Comparison of ENCODE assay signal across 15 cellular contexts in the genomic region with DNA sequence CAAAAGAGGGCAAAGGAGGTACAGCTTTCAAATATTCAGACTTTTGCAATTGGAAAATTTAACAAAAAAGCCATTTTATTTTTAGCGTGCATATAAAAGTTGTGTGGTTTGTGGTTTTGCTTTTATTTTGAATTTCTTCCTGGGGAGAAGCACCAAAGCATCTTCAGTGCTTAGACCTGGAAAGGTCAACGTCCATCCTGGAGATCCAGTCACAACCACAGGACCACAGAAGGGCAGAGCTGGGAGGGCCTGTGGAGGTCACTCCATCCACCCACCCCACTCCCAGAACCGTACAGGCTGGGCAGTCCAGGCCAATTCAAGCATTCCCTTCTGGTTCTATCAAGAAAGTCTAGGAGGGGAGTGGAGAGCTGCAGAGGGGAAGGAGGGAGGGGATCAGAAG. TPM values are rescaled to one million over a fixed set of nuclear protein-coding genes. Genes with fewer than 3 reads are reported as not detected.
DNase-seq lines count a peak whose midpoint lies in the region.
"Had no signal": no experiment of that assay in that cellular context is flagged by ENCODE, and none has a peak within 500 bp of the region (broad histone marks: within the 10 kb centered on the region; RNA-seq: fewer than 3 reads in every experiment).

No MANE protein-coding gene starts in this region.

- peak overlapping the region; percentile 20; the same call in 1 of the 2 replicates for H3K4me3 ChIP-seq in BLaER1

- H3K4me2 ChIP-seq in BLaER1 = peak overlapping the region; percentile 75

- no peak overlapping the region for H3K9ac ChIP-seq in BLaER1

- no peaks in the 10 kb centered on the region for H3K36me3 ChIP-seq in BLaER1

- H3K9me3 ChIP-seq in BLaER1 = no peaks in the 10 kb centered on the region

- H3K4me1 ChIP-seq in BLaER1 = peaks cover 22% of the 10 kb centered on the region

- H4K20me1 ChIP-seq in BLaER1 = no peaks in the 10 kb centered on the region

- DNase-seq in M059J (ENCODE audit: low read depth) (peak; percentile 20), NOMO-1 (lab: John Stamatoyannopoulos, UW; ENCODE audit: unreplicated experiment in 2 of 2) (peak; percentile 13 to 41), foreskin melanocyte (peak; percentile 50), GF-D8 (lab: John Stamatoyannopoulos, UW) (no peak), NCI-H2081 (lab: John Stamatoyannopoulos, UW) (no peak), NCI-H1436 (lab: John Stamatoyannopoulos, UW) (no peak)
- DNase-seq: 8988T; AML-193; C1 segment of cervical spinal cord; CD4-positive, alpha-beta T cell; DMS79 treated with DMSO at 0.1 percent for 48 hours; EL; GOT3; H9 had no signal

- H3K27me3 ChIP-seq in BLaER1 = no peaks in the 10 kb centered on the region

- no peak overlapping the region for H3K27ac ChIP-seq in BLaER1

RNA-seq across cellular contexts. Expression of a gene that starts 43.8 kb away (rescaled TPM):
- total RNA-seq in M059J (2014; rRNA removed; shearing (Covaris generic)) = 14.1 and 20.7 TPM in 2 replicates

RNA-seq across cellular contexts. Expression of a gene that starts 44.2 kb away (rescaled TPM):
- 16.5 and 17.7 TPM in 2 replicates for total RNA-seq in M059J (2014; rRNA removed; shearing (Covaris generic))

RNA-seq across cellular contexts. Expression of a gene that starts 52.7 kb away (rescaled TPM):
- total RNA-seq in M059J (2014; rRNA removed; shearing (Covaris generic)) = 0.52 and 0.81 TPM in 2 replicates

Comparison
In these comparisons a context has a peak if more than half of its experiments do, and no peak if none do; other contexts are left out.
1. DNase-seq: peak in M059J (single experiment), NOMO-1 (2 of 2) and foreskin melanocyte (single experiment); none in GF-D8 (single experiment), NCI-H2081 (0 of 2) and NCI-H1436 (single experiment).